9 cellular contexts compared by ENCODE assay signal in genomic region chr6:113980937-113981554, GRCh38. TPM values are rescaled to one million over a fixed set of nuclear protein-coding genes. Genes with fewer than 3 reads are reported as not detected.
DNase-seq lines count a peak whose midpoint lies in the region; ATAC-seq and TF ChIP-seq lines count a peak whose summit lies in the region.
"Had no signal": no experiment of that assay in that cellular context is flagged by ENCODE, and none has a peak within 500 bp of the region (broad histone marks: within the 10 kb centered on the region; RNA-seq: fewer than 3 reads in every experiment).

No MANE protein-coding gene starts in this region.

- no peaks in the 10 kb centered on the region for H3K27me3 ChIP-seq in BE2C

- H3K4me1 Mint-ChIP-seq in progenitor cell of endocrine pancreas (ENCODE audit: low read depth) = no peaks in the 10 kb centered on the region

- no peak for TF ChIP-seq POLR2A in GM18505 (IDR thresholded peaks at IDR 0.05; ENCODE audit: borderline replicate concordance, extremely low read depth, insufficient read depth, insufficient read length)

- no peaks in the 10 kb centered on the region for H3K9me3 Mint-ChIP-seq in progenitor cell of endocrine pancreas (ENCODE audit: low read depth)

- no peaks in the 10 kb centered on the region for H3K27me3 Mint-ChIP-seq in progenitor cell of endocrine pancreas

- peak; percentile 83 for TF ChIP-seq CTCF in BE2C (IDR thresholded peaks at IDR 0.05; ENCODE audit: low read depth, low read length)
- TF ChIP-seq CTCF in progenitor cell of endocrine pancreas (IDR thresholded peaks at IDR 0.05; ENCODE audit: unreplicated experiment) = peak; percentile 67

- no peaks in the 10 kb centered on the region for H3K36me3 Mint-ChIP-seq in progenitor cell of endocrine pancreas (ENCODE audit: insufficient read depth)

- no peaks in the 10 kb centered on the region for H3K36me3 ChIP-seq in BE2C

- no peak overlapping the region for H3K4me3 Mint-ChIP-seq in progenitor cell of endocrine pancreas (ENCODE audit: low read depth)

- no peak overlapping the region for H3K4me3 ChIP-seq in BE2C (ENCODE audit: low read depth, low read length)
- H3K4me3 ChIP-seq: lung had no signal

- H3K27ac Mint-ChIP-seq in progenitor cell of endocrine pancreas = no peak overlapping the region

- ATAC-seq in GM18505 (IDR thresholded peaks at IDR 0.05; ENCODE audit: unreplicated experiment) (peak; percentile 74), HG02885 (IDR thresholded peaks at IDR 0.05; ENCODE audit: poor library complexity, unreplicated experiment) (peak; percentile 66)

- H3K4me1 ChIP-seq in BE2C = no peaks in the 10 kb centered on the region

- no peaks in the 10 kb centered on the region for H3K9me3 ChIP-seq in BE2C

- DNase-seq in BE2C = peak; percentile 56
- DNase-seq in NCI-H2171 treated with DMSO at 0.1 percent for 48 hours (lab: John Stamatoyannopoulos, UW) = peak; percentile 49
- peak; percentile 26 for DNase-seq in cerebellum (ENCODE audit: low spot score)
- DNase-seq in progenitor cell of endocrine pancreas (ENCODE audit: low spot score, unreplicated experiment) = no peak
- DNase-seq in activated T-cell treated with anti-CD3 and anti-CD28 coated beads, Interleukin-2, amount 50 U/mL, for 1 hour = no peak
- DNase-seq in NOMO-1 treated with dmso at 0.1 percent for 144 hours (lab: John Stamatoyannopoulos, UW; ENCODE audit: unreplicated experiment) = no peak

RNA-seq across cellular contexts. Expression of gene HDAC2, which starts 10.1 kb away (rescaled TPM):
- 157 TPM for polyA plus RNA-seq in BE2C (2012; ENCODE audit: insufficient read depth, insufficient read length, low read depth)
- total RNA-seq in cerebellum (175 TPM), progenitor cell of endocrine pancreas (287 and 289 TPM in 2 replicates)

Comparison
In these comparisons a context has a peak if more than half of its experiments do, and no peak if none do; other contexts are left out.
1. DNase-seq: peak in BE2C (single experiment), NCI-H2171 treated with DMSO at 0.1 percent for 48 hours (single experiment) and cerebellum (single experiment); none in progenitor cell of endocrine pancreas (single experiment), activated T-cell treated with anti-CD3 and anti-CD28 coated beads, Interleukin-2, amount 50 U/mL, for 1 hour (single experiment) and NOMO-1 treated with dmso at 0.1 percent for 144 hours (single experiment).